In genomic region chr22:23478175-23478574, GRCh38 we compare ENCODE assay signal across 18 cellular contexts.
DNase-seq lines count a peak whose midpoint lies in the region; TF ChIP-seq lines count a peak whose summit lies in the region.
"Had no signal": no experiment of that assay in that cellular context is flagged by ENCODE, and none has a peak within 500 bp of the region (broad histone marks: within the 10 kb centered on the region; RNA-seq: fewer than 3 reads in every experiment).

No MANE protein-coding gene starts in this region.

- H3K36me3 ChIP-seq in OCI-LY7 (ENCODE audit: insufficient read depth, low read length), result no peaks in the 10 kb centered on the region
- H3K36me3 ChIP-seq in H7 (replicated peaks; ENCODE audit: control insufficient read depth, insufficient read depth, low read length), result no peaks in the 10 kb centered on the region
- H3K36me3 ChIP-seq: thyroid gland had no signal

- intact Hi-C loops in OCI-LY7 (cut with micrococcal nuclease; ENCODE audit: unreplicated experiment), result no loop called here

- H3K27me3 ChIP-seq in H7 (ENCODE audit: control insufficient read depth, insufficient read depth, low read length), result no peaks in the 10 kb centered on the region
- H3K27me3 ChIP-seq: body of pancreas, thyroid gland had no signal

- H3K79me2 ChIP-seq in OCI-LY7 (ENCODE audit: insufficient read depth, low read depth, low read length), result no peaks in the 10 kb centered on the region

- no peaks in the 10 kb centered on the region for H3K9me2 ChIP-seq in OCI-LY7 (ENCODE audit: insufficient read depth, low read length)

- DNase-seq in CMK (ENCODE audit: low read depth) (peak; percentile 35), H4 (ENCODE audit: low spot score) (peak; percentile 23), OCI-LY7 (ENCODE audit: low spot score) (peak; percentile 24), foreskin melanocyte (peak; percentile 10), SW480 (ENCODE audit: low spot score) (no peak), NCI-H1092 treated with DMSO at 0.1 percent for 48 hours (lab: John Stamatoyannopoulos, UW) (no peak), H7 (no peak), NCI-H1930 (lab: John Stamatoyannopoulos, UW) (no peak)
- DNase-seq: activated CD4-positive, alpha-beta T cell treated with anti-CD3 and anti-CD28 coated beads for 48 hours; activated naive CD4-positive, alpha-beta T cell treated with anti-CD3 and anti-CD28 coated beads for 36 hours; activated T-cell treated with anti-CD3 and anti-CD28 coated beads for 4 hours; body of pancreas; cortex of kidney; KG1; NCI-H2081; small intestine; T1000; thyroid gland had no signal

- BruUV-seq in OCI-LY7 (replicated peaks; lab: Mats Ljungman, UMichigan), result no TSS peak

- POLR2A ChIA-PET in OCI-LY7 (lab: Charles Lee), result no interaction called here

- CTCF ChIA-PET in OCI-LY7 (lab: Charles Lee; ENCODE audit: unreplicated experiment), result no interaction called here

- peaks cover 11% of the 10 kb centered on the region for H3K4me1 ChIP-seq in OCI-LY7 (ENCODE audit: insufficient read depth, low read length, poor library complexity, severe bottlenecking)
- H3K4me1 ChIP-seq: body of pancreas, thyroid gland had no signal

- no peaks in the 10 kb centered on the region for H3K9me3 ChIP-seq in OCI-LY7 (ENCODE audit: low read length)
- H3K9me3 ChIP-seq: body of pancreas, thyroid gland had no signal

- no peak overlapping the region for H3K4me2 ChIP-seq in OCI-LY7 (ENCODE audit: low read length)

- no peak overlapping the region for H3K27ac ChIP-seq in OCI-LY7 (ENCODE audit: low read depth, low read length, poor library complexity, severe bottlenecking)
- H3K27ac ChIP-seq: body of pancreas, thyroid gland had no signal

- H3K4me3 ChIP-seq in OCI-LY7 (ENCODE audit: low read depth, low read length, poor library complexity, severe bottlenecking) (no peak overlapping the region), H7 (ENCODE audit: insufficient read depth, low read depth, low read length) (no peak overlapping the region)
- H3K4me3 ChIP-seq: body of pancreas, thyroid gland had no signal

- no peak overlapping the region for H2AFZ ChIP-seq in OCI-LY7 (ENCODE audit: low read length)

- H4K20me1 ChIP-seq in OCI-LY7 (ENCODE audit: insufficient read depth, low read length), result no peaks in the 10 kb centered on the region

- TF ChIP-seq CTCF in OCI-LY7 (conservative IDR thresholded peaks at IDR 0.05; ENCODE audit: low read length), result no peak

Comparison
In these comparisons a context has a peak if more than half of its experiments do, and no peak if none do; other contexts are left out.
1. DNase-seq: peak in CMK (single experiment), H4 (single experiment), OCI-LY7 (single experiment) and foreskin melanocyte (single experiment); none in SW480 (single experiment), NCI-H1092 treated with DMSO at 0.1 percent for 48 hours (single experiment), H7 (single experiment) and NCI-H1930 (0 of 2).